In genomic region chr13:42747399-42747873, GRCh38 we compare ENCODE assay signal across 13 cellular contexts. TPM values are rescaled to one million over a fixed set of nuclear protein-coding genes. Genes with fewer than 3 reads are reported as not detected.
A peak's percentile ranks its signal among the peaks of the same experiment; 100 is the strongest.
DNase-seq lines count a peak whose midpoint lies in the region; ATAC-seq and TF ChIP-seq lines count a peak whose summit lies in the region.
"Had no signal": no experiment of that assay in that cellular context is flagged by ENCODE, and none has a peak within 500 bp of the region (broad histone marks: within the 10 kb centered on the region; RNA-seq: fewer than 3 reads in every experiment).

No MANE protein-coding gene starts in this region.

- H4K20me1 ChIP-seq in GM23338 (replicated peaks; ENCODE audit: insufficient read depth) = no peaks in the 10 kb centered on the region
- H4K20me1 ChIP-seq in PC-9 (ENCODE audit: insufficient read depth) = no peaks in the 10 kb centered on the region

- H3K4me3 ChIP-seq in GM23338 = no peak overlapping the region
- no peak overlapping the region for H3K4me3 ChIP-seq in PC-9
- H3K4me3 ChIP-seq in trophoblast cell (ENCODE audit: low read depth, low read length) = no peak overlapping the region

- H3K4ac ChIP-seq in trophoblast cell (ENCODE audit: low read depth, low read length) = no peak overlapping the region

- no peak overlapping the region for H3K14ac ChIP-seq in trophoblast cell (ENCODE audit: low read length)

- POLR2A ChIA-PET in PC-9 (lab: Charles Lee; ENCODE audit: unreplicated experiment) = no interaction called here

- no peak for ATAC-seq in GM23338
- no peak for ATAC-seq in GM21576 (IDR thresholded peaks at IDR 0.05; ENCODE audit: unreplicated experiment)
- ATAC-seq in stimulated activated memory B cell treated with anti-CD40 and anti-IgM and Interleukin-4, amounts not matched to agents 10 μg/mL and 1 μg/mL and 100 μg/mL, for 72 hours = no peak

- no peak overlapping the region for H4K8ac ChIP-seq in trophoblast cell (ENCODE audit: low read depth, low read length)

- no peaks in the 10 kb centered on the region for H3K9me3 Mint-ChIP-seq in GM23338
- H3K9me3 Mint-ChIP-seq in stimulated activated memory B cell treated with anti-CD40 and anti-IgM and Interleukin-4, amounts not matched to agents 10 μg/mL and 1 μg/mL and 100 μg/mL, for 72 hours = no peaks in the 10 kb centered on the region
- H3K9me3 Mint-ChIP-seq in type B pancreatic cell = peaks cover 9% of the 10 kb centered on the region

- H3K9me2 ChIP-seq in GM23338 (ENCODE audit: insufficient read depth) (peaks cover 6% of the 10 kb centered on the region), PC-9 (ENCODE audit: insufficient read depth) (no peaks in the 10 kb centered on the region)

- no peaks in the 10 kb centered on the region for H3K79me1 ChIP-seq in trophoblast cell (ENCODE audit: low read length)

- no peaks in the 10 kb centered on the region for H3K36me3 Mint-ChIP-seq in GM23338 (ENCODE audit: low read depth)
- no peaks in the 10 kb centered on the region for H3K36me3 Mint-ChIP-seq in stimulated activated memory B cell treated with anti-CD40 and anti-IgM and Interleukin-4, amounts not matched to agents 10 μg/mL and 1 μg/mL and 100 μg/mL, for 72 hours
- no peaks in the 10 kb centered on the region for H3K36me3 Mint-ChIP-seq in type B pancreatic cell

- H3K27ac Mint-ChIP-seq in GM23338 = no peak overlapping the region
- H3K27ac Mint-ChIP-seq in stimulated activated memory B cell treated with anti-CD40 and anti-IgM and Interleukin-4, amounts not matched to agents 10 μg/mL and 1 μg/mL and 100 μg/mL, for 72 hours = no peak overlapping the region
- no peak overlapping the region for H3K27ac Mint-ChIP-seq in type B pancreatic cell

- H3K9me3 ChIP-seq in PC-9 (ENCODE audit: insufficient read depth, low read depth) = no peaks in the 10 kb centered on the region
- no peaks in the 10 kb centered on the region for H3K9me3 ChIP-seq in trophoblast cell (ENCODE audit: insufficient read depth, low read depth, low read length)

- H3K27me3 ChIP-seq in GM23338 (ENCODE audit: insufficient read depth) (no peaks in the 10 kb centered on the region), PC-9 (ENCODE audit: insufficient read depth, low read depth) (no peaks in the 10 kb centered on the region), trophoblast cell (ENCODE audit: insufficient read depth, low read length) (no peaks in the 10 kb centered on the region)

- H3K36me3 ChIP-seq in GM23338 (ENCODE audit: insufficient read depth) = no peaks in the 10 kb centered on the region
- H3K36me3 ChIP-seq in PC-9 (ENCODE audit: low read depth) = no peaks in the 10 kb centered on the region
- no peaks in the 10 kb centered on the region for H3K36me3 ChIP-seq in trophoblast cell (ENCODE audit: control insufficient read depth in 1 of 2, insufficient read depth in 2 of 2, low read length in 2 of 2)

- H3K18ac ChIP-seq in trophoblast cell (ENCODE audit: low read length) = no peak overlapping the region

- peaks cover 6% of the 10 kb centered on the region; the same call in 2 of the 3 replicates for H3K4me1 Mint-ChIP-seq in GM23338
- H3K4me1 Mint-ChIP-seq in stimulated activated memory B cell treated with anti-CD40 and anti-IgM and Interleukin-4, amounts not matched to agents 10 μg/mL and 1 μg/mL and 100 μg/mL, for 72 hours = no peaks in the 10 kb centered on the region
- peaks cover 8% of the 10 kb centered on the region for H3K4me1 Mint-ChIP-seq in type B pancreatic cell (ENCODE audit: unreplicated experiment)

- CTCF ChIA-PET in PC-9 (lab: Charles Lee) = no interaction called here

- peaks cover 4% of the 10 kb centered on the region for H3K27me3 Mint-ChIP-seq in GM23338 (ENCODE audit: insufficient read depth, low read depth, poor library complexity)
- peaks cover 10% of the 10 kb centered on the region for H3K27me3 Mint-ChIP-seq in stimulated activated memory B cell treated with anti-CD40 and anti-IgM and Interleukin-4, amounts not matched to agents 10 μg/mL and 1 μg/mL and 100 μg/mL, for 72 hours
- H3K27me3 Mint-ChIP-seq in type B pancreatic cell = peaks cover 3% of the 10 kb centered on the region

- no peak overlapping the region for H2BK12ac ChIP-seq in trophoblast cell (ENCODE audit: low read length)

- no peaks in the 10 kb centered on the region for H3K79me2 ChIP-seq in GM23338 (replicated peaks; ENCODE audit: insufficient read depth)
- no peaks in the 10 kb centered on the region for H3K79me2 ChIP-seq in PC-9 (ENCODE audit: low read depth)
- H3K79me2 ChIP-seq in trophoblast cell (ENCODE audit: control insufficient read depth, insufficient read depth, low read length, poor library complexity) = no peaks in the 10 kb centered on the region

- H2BK120ac ChIP-seq in trophoblast cell (ENCODE audit: insufficient read depth, low read length, poor library complexity) = no peak overlapping the region

- no peak overlapping the region for H2AK5ac ChIP-seq in trophoblast cell (ENCODE audit: low read length)

- no peak overlapping the region for H3K4me3 Mint-ChIP-seq in GM23338
- no peak overlapping the region for H3K4me3 Mint-ChIP-seq in stimulated activated memory B cell treated with anti-CD40 and anti-IgM and Interleukin-4, amounts not matched to agents 10 μg/mL and 1 μg/mL and 100 μg/mL, for 72 hours
- no peak overlapping the region for H3K4me3 Mint-ChIP-seq in type B pancreatic cell

- H3K27ac ChIP-seq in GM23338 (ENCODE audit: low read depth) (no peak overlapping the region), PC-9 (peak overlapping the region; percentile 40), trophoblast cell (ENCODE audit: low read depth, low read length) (no peak overlapping the region)

- no peak overlapping the region for H4K12ac ChIP-seq in trophoblast cell (ENCODE audit: low read depth, low read length)

- H2AFZ ChIP-seq in GM23338 (0 out of 2 replicates have a peak overlapping the region, but pooled peaks have one; percentile 38), PC-9 (no peak overlapping the region), trophoblast cell (ENCODE audit: insufficient read depth, low read length, poor library complexity) (no peak overlapping the region)

- intact Hi-C loops in PC-9 (cut with micrococcal nuclease; ENCODE audit: unreplicated experiment) = no loop called here

- DNase-seq in GM23338 (ENCODE audit: low spot score) (no peak), PC-9 (peak; percentile 56 to 93), fibroblast of peridontal ligament (ENCODE audit: extremely low read depth) (peak; percentile 99), trophoblast cell (peak; percentile 92 to 96), type B pancreatic cell (ENCODE audit: extremely low spot score, unreplicated experiment) (no peak)
- DNase-seq in effector CD8-positive, alpha-beta T cell (lab: John Stamatoyannopoulos, UW) = no peak
- DNase-seq: activated CD4-positive, alpha-beta T cell treated with anti-CD3 and anti-CD28 coated beads, Interleukin-2, amount 50 U/mL, for 48 hours; aorta; GDM1; posterior cingulate gyrus; RPMI8226 had no signal

- BruUV-seq in PC-9 (replicated peaks; lab: Mats Ljungman, UMichigan) = no TSS peak

- no peaks in the 10 kb centered on the region for H3K4me1 ChIP-seq in GM23338 (ENCODE audit: insufficient read depth)
- H3K4me1 ChIP-seq in PC-9 (replicated peaks; ENCODE audit: insufficient read depth) = peaks cover 19% of the 10 kb centered on the region
- no peaks in the 10 kb centered on the region for H3K4me1 ChIP-seq in trophoblast cell (ENCODE audit: control insufficient read depth in 1 of 2, insufficient read depth in 2 of 2, low read length in 2 of 2)

- H3F3A ChIP-seq in GM23338 (replicated peaks; ENCODE audit: low read depth) (no peaks in the 10 kb centered on the region), PC-9 (ENCODE audit: insufficient read depth, low read depth) (peaks cover 10% of the 10 kb centered on the region; the same call in 1 of the 2 replicates)

- H3K4me2 ChIP-seq in GM23338 = no peak overlapping the region
- H3K4me2 ChIP-seq in PC-9 = peak overlapping the region; percentile 47
- no peak overlapping the region for H3K4me2 ChIP-seq in trophoblast cell (ENCODE audit: low read length)

- TF ChIP-seq CTCF in GM23338 (conservative IDR thresholded peaks at IDR 0.05; ENCODE audit: low read depth in 2 of 2) (no peak), PC-9 (conservative IDR thresholded peaks at IDR 0.05) (no peak), type B pancreatic cell (conservative IDR thresholded peaks at IDR 0.05) (no peak)

- H3K23ac ChIP-seq in trophoblast cell (ENCODE audit: low read length) = no peak overlapping the region

- H2BK5ac ChIP-seq in trophoblast cell (ENCODE audit: low read depth, low read length, poor library complexity) = no peak overlapping the region

- no CpG with 5 or more reads among the region's 4 CpGs for WGBS in trophoblast cell (ENCODE audit: extremely low coverage, insufficient coverage, insufficient read length)

- H4K91ac ChIP-seq in trophoblast cell (ENCODE audit: low read depth, low read length) = no peak overlapping the region

- no peak overlapping the region for H3K9ac ChIP-seq in trophoblast cell (ENCODE audit: low read length)

TF ChIP-seq in GM23338, 12 proteins besides CTCF, POLR2A, EP300 and RAD21 (continues in another document):
- TF ChIP-seq ZNF331 (CRISPR knock-in tag; IDR thresholded peaks at IDR 0.05; ENCODE audit: low read depth) (no peak), POLR2AphosphoS5 (IDR thresholded peaks at IDR 0.05; ENCODE audit: low read depth) (no peak), NANOG (IDR thresholded peaks at IDR 0.05; ENCODE audit: borderline replicate concordance) (no peak), EZH2 (IDR thresholded peaks at IDR 0.05; ENCODE audit: low read depth, unreplicated experiment) (no peak), ZNF114 (CRISPR knock-in tag; IDR thresholded peaks at IDR 0.05) (no peak)

RNA-seq across cellular contexts. Expression of gene FAM216B, which starts 33.9 kb away (rescaled TPM):
- total RNA-seq in GM23338 (2014; rRNA removed; shearing (Covaris generic)) = not detected in 2 replicates
- 0.06 TPM in 1 of 2 replicates, not detected in the other for polyA plus RNA-seq in GM23338 (2016; fragmentation: Nextera tagmentation; extraction: Ambion mirVana)
- total RNA-seq in PC-9 (2021) (not detected in 2 replicates), type B pancreatic cell (ENCODE audit: low replicate concordance) (0.07 TPM in 1 of 2 replicates, not detected in the other)
- polyA plus RNA-seq in trophoblast cell (2013) = not detected in 2 replicates
- total RNA-seq: aorta had no signal
- polyA plus RNA-seq: aorta had no signal

Comparison
In these comparisons a context has a peak if more than half of its experiments do, and no peak if none do; other contexts are left out.
1. DNase-seq: peak in PC-9 (2 of 2), fibroblast of peridontal ligament (single experiment) and trophoblast cell (2 of 2); none in GM23338 (single experiment), type B pancreatic cell (single experiment) and effector CD8-positive, alpha-beta T cell (single experiment).